9 cellular contexts compared by ENCODE assay signal in the genomic region with DNA sequence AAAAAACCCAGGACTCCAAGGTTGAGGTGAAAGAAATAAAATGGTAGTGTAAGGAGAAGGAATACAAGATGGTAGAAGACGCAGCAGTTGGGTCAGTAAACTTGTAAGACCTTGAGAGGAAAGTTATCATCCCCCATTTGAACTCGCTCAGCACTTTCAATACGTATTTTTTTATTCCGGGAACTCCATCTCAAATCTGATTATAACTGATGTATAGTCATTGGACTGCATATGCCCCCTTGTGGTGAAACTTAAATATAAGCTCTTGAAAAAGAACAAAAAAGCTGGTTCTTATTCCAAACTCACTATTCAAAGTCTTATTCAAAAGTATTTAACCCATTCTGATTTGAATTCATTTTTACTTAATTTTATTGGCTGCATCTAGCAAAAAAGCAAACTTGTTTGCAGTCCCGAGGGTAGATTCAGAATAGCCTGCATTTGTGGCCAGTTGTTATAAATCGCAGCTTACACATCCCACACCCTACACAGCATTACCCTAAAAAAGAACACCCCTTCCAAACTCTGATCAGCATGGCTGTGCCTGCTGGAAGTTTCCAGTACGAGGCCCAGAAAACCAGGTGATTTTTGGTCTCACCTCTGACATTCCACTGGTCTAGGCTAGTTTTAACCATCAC.
DNase-seq lines count a peak whose midpoint lies in the region; ATAC-seq and TF ChIP-seq lines count a peak whose summit lies in the region.
"Had no signal": no experiment of that assay in that cellular context is flagged by ENCODE, and none has a peak within 500 bp of the region (broad histone marks: within the 10 kb centered on the region; RNA-seq: fewer than 3 reads in every experiment).

No MANE protein-coding gene starts in this region.

- peaks cover 8% of the 10 kb centered on the region for H3K9me3 Mint-ChIP-seq in endodermal cell
- no peaks in the 10 kb centered on the region for H3K9me3 Mint-ChIP-seq in naive thymus-derived CD4-positive, alpha-beta T cell
- H3K9me3 Mint-ChIP-seq: T-helper 1 cell treated with Interleukin-12 subunit alpha and Interleukin-12 subunit beta and Interleukin-4 antibody, amounts not matched to agents 30 μg/mL and 1 μg/mL, for 36 hours had no signal

- no peaks in the 10 kb centered on the region for H3K36me3 Mint-ChIP-seq in endodermal cell (ENCODE audit: low read depth)
- peaks cover 0 to under 1% (median 0%) of the 10 kb centered on the region in 5 donors for H3K36me3 Mint-ChIP-seq in naive thymus-derived CD4-positive, alpha-beta T cell

- peaks cover 56% of the 10 kb centered on the region for H3K27me3 ChIP-seq in endodermal cell (ENCODE audit: control insufficient read depth, insufficient read depth, low read length, poor library complexity, severe bottlenecking)
- H3K27me3 ChIP-seq in naive thymus-derived CD4-positive, alpha-beta T cell (ENCODE audit: control insufficient read depth in 2 of 2, insufficient read depth in 2 of 2, low read length in 2 of 2): no peaks in the 10 kb centered on the region

- in situ Hi-C loops in Caki2 (cut with HindIII; ENCODE audit: low pct_unique_long_range_greater_than_20kb, low sequenced_read_pairs): no loop called here

- WGBS in endodermal cell (ENCODE audit: insufficient coverage in 1 of 2, insufficient read length in 1 of 2), 2 experiments: 64 to 65% methylated on average over 2 to 7 of the region's 7 CpGs

- H3K27me3 Mint-ChIP-seq in endodermal cell (ENCODE audit: insufficient read depth): peaks cover 60% of the 10 kb centered on the region
- H3K27me3 Mint-ChIP-seq in naive thymus-derived CD4-positive, alpha-beta T cell: peaks cover 0 to 69% (median 11%) of the 10 kb centered on the region in 5 donors

- no peak overlapping the region for H3K4me3 ChIP-seq in endodermal cell (ENCODE audit: low read length)
- peak overlapping the region; percentile 33 for H3K4me3 ChIP-seq in naive thymus-derived CD4-positive, alpha-beta T cell (ENCODE audit: low read length)

- H3K4me1 ChIP-seq in endodermal cell (ENCODE audit: control insufficient read depth, insufficient read depth, low read length): no peaks in the 10 kb centered on the region
- H3K4me1 ChIP-seq in naive thymus-derived CD4-positive, alpha-beta T cell (ENCODE audit: control insufficient read depth in 2 of 2, insufficient read depth in 2 of 2, low read length in 2 of 2): no peaks in the 10 kb centered on the region

- TF ChIP-seq CTCF in RWPE1 (conservative IDR thresholded peaks at IDR 0.05; ENCODE audit: low read depth) (peak; percentile 83), endodermal cell (conservative IDR thresholded peaks at IDR 0.05) (peak; percentile 83)

- H3K36me3 ChIP-seq in endodermal cell (ENCODE audit: control insufficient read depth, insufficient read depth, low read length): no peaks in the 10 kb centered on the region
- H3K36me3 ChIP-seq in naive thymus-derived CD4-positive, alpha-beta T cell (ENCODE audit: control insufficient read depth in 2 of 3, insufficient read depth in 3 of 3, low read length in 3 of 3): no peaks in the 10 kb centered on the region

- peak; percentile 83 for ATAC-seq in naive thymus-derived CD4-positive, alpha-beta T cell

- no peak overlapping the region for H3K27ac ChIP-seq in RWPE1
- H3K27ac ChIP-seq in endodermal cell (ENCODE audit: low read depth, low read length): no peak overlapping the region
- H3K27ac ChIP-seq in naive thymus-derived CD4-positive, alpha-beta T cell (ENCODE audit: low read depth, low read length): no peak overlapping the region

- no peak overlapping the region for H3K27ac Mint-ChIP-seq in endodermal cell
- peak overlapping the region in 4 of 9 donors; percentile 44 to 60 (median 52) for H3K27ac Mint-ChIP-seq in naive thymus-derived CD4-positive, alpha-beta T cell
- H3K27ac Mint-ChIP-seq: T-helper 1 cell treated with Interleukin-12 subunit alpha and Interleukin-12 subunit beta and Interleukin-4 antibody, amounts not matched to agents 30 μg/mL and 1 μg/mL, for 36 hours had no signal

- POLR2A ChIA-PET in RWPE1 (lab: Yijun Ruan, JAX; ENCODE audit: low non-redundant PET): interaction anchor here (2.0 kb wide), 1 partner anchor 350 kb away, joined by 4 read pairs; a partner anchor contains a TSS
- POLR2A ChIA-PET in naive thymus-derived CD4-positive, alpha-beta T cell (lab: Charles Lee): interaction anchor here (0.5 to 2.1 kb wide), 8 partner anchors 16 to 1918 kb away, joined by 3 to 19 read pairs (median 3); a partner anchor contains a TSS

- no peaks in the 10 kb centered on the region for H3K9me3 ChIP-seq in endodermal cell (ENCODE audit: control insufficient read depth, low read length)
- H3K9me3 ChIP-seq in naive thymus-derived CD4-positive, alpha-beta T cell (ENCODE audit: control insufficient read depth in 2 of 3, low read length in 3 of 3): no peaks in the 10 kb centered on the region

- intact Hi-C loops in naive thymus-derived CD4-positive, alpha-beta T cell (cut with micrococcal nuclease): loop anchor here (1.0 to 5.0 kb wide), 10 partner anchors 22 to 1390 kb away; a partner anchor contains a TSS

- no peak overlapping the region for H3K9ac ChIP-seq in endodermal cell (ENCODE audit: extremely low read depth, low read length, poor library complexity, severe bottlenecking)

- H3K4me3 Mint-ChIP-seq in endodermal cell: no peak overlapping the region
- peak overlapping the region; percentile 2 to 80 (median 52) for H3K4me3 Mint-ChIP-seq in naive thymus-derived CD4-positive, alpha-beta T cell
- H3K4me3 Mint-ChIP-seq: T-helper 1 cell treated with Interleukin-12 subunit alpha and Interleukin-12 subunit beta and Interleukin-4 antibody, amounts not matched to agents 30 μg/mL and 1 μg/mL, for 36 hours had no signal

- CTCF ChIA-PET in RWPE1 (lab: Yijun Ruan, JAX): interaction anchor here (0.5 to 5.2 kb wide), 27 partner anchors 10 to 1085 kb away, joined by 3 to 47 read pairs (median 4); a partner anchor contains a TSS
- CTCF ChIA-PET in naive thymus-derived CD4-positive, alpha-beta T cell (lab: Charles Lee): interaction anchor here (0.6 to 3.6 kb wide), 19 partner anchors 10 to 639 kb away, joined by 3 to 59 read pairs (median 4); a partner anchor contains a TSS

- H3K4me1 Mint-ChIP-seq in endodermal cell: peaks cover 16% of the 10 kb centered on the region
- H3K4me1 Mint-ChIP-seq in naive thymus-derived CD4-positive, alpha-beta T cell: peaks cover 0 to 20% (median 9%) of the 10 kb centered on the region in 7 donors

- DNase-seq in Caki2 (ENCODE audit: low read depth) (peak; percentile 23), HT-29 (ENCODE audit: low spot score) (peak; percentile 55), RWPE1 (ENCODE audit: low spot score) (peak; percentile 66), endodermal cell (no peak), NK-92 (lab: John Stamatoyannopoulos, UW; ENCODE audit: unreplicated experiment) (no peak), activated gamma-delta T cell (lab: John Stamatoyannopoulos, UW) (no peak), mucosa of gallbladder (ENCODE audit: low spot score) (no peak)
- peak in 7 of 9 donors; percentile 38 to 66 (median 59) for DNase-seq in naive thymus-derived CD4-positive, alpha-beta T cell

Comparison
In these comparisons a context has a peak if more than half of its experiments do, and no peak if none do; other contexts are left out.
1. DNase-seq: peak in Caki2 (single experiment), HT-29 (single experiment), RWPE1 (single experiment) and naive thymus-derived CD4-positive, alpha-beta T cell (7 of 9); none in endodermal cell (single experiment), NK-92 (single experiment), activated gamma-delta T cell (single experiment) and mucosa of gallbladder (single experiment).